7 cellular contexts compared by ENCODE assay signal in genomic region chr22:31558546-31558945, GRCh38.
DNase-seq lines count a peak whose midpoint lies in the region; FAIRE-seq and TF ChIP-seq lines count a peak whose summit lies in the region.
"Not testable (repeated sequence)": the region's sequence is repeated elsewhere in the genome, so short reads cannot be mapped to it uniquely, and the experiment has no call there.

No MANE protein-coding gene starts in this region.

- not testable (repeated sequence) for H3K27me3 Mint-ChIP-seq in astrocyte (ENCODE audit: low read depth, unreplicated experiment)

- not testable (repeated sequence) for H3K4me2 ChIP-seq in astrocyte (ENCODE audit: low read length); osteoblast (ENCODE audit: insufficient read depth, low read length)

- H3K9me3 Mint-ChIP-seq in astrocyte (ENCODE audit: unreplicated experiment), result not testable (repeated sequence)

- not testable (repeated sequence) for H3K4me3 ChIP-seq in MG63; astrocyte (ENCODE audit: insufficient read depth, low read depth, low read length); choroid plexus epithelial cell (ENCODE audit: low read depth, low read length); osteoblast (ENCODE audit: insufficient read depth, low read length)

- not testable (repeated sequence) for FAIRE-seq in astrocyte (lab: Jason Lieb, UNC)

- not testable (repeated sequence) for H3K27me3 ChIP-seq in MG63; astrocyte (ENCODE audit: insufficient read depth, low read length); osteoblast (ENCODE audit: insufficient read depth, low read length)

- H3K27ac ChIP-seq in astrocyte (ENCODE audit: low read depth, low read length), result not testable (repeated sequence)
- peak overlapping the region; percentile 39 for H3K27ac ChIP-seq in osteoblast (ENCODE audit: low read depth, low read length)

- peak; percentile 53 for DNase-seq in EH (ENCODE audit: low read depth)
- peak; percentile 30 for DNase-seq in HCEC 1CT
- peak; percentile 41 for DNase-seq in MG63
- DNase-seq in astrocyte (ENCODE audit: low read depth), result peak; percentile 21
- peak; percentile 56 for DNase-seq in choroid plexus epithelial cell (ENCODE audit: low read depth)
- peak; percentile 7 for DNase-seq in fibroblast of peridontal ligament (ENCODE audit: extremely low read depth)
- DNase-seq in osteoblast (ENCODE audit: insufficient read length, low spot score, missing footprints), result not testable (repeated sequence)

- peaks cover 16% of the 10 kb centered on the region for H3K36me3 ChIP-seq in MG63
- not testable (repeated sequence) for H3K36me3 ChIP-seq in astrocyte (ENCODE audit: insufficient read depth, low read length); osteoblast (ENCODE audit: insufficient read depth, low read length)

- H3K9me3 ChIP-seq in MG63; astrocyte (ENCODE audit: insufficient read depth, low read depth, low read length); osteoblast (ENCODE audit: low read depth, low read length): not testable (repeated sequence)

- not testable (repeated sequence) for H3K9ac ChIP-seq in astrocyte (ENCODE audit: low read length)

- H3K4me1 Mint-ChIP-seq in astrocyte (ENCODE audit: low read depth, unreplicated experiment), result not testable (repeated sequence)

- not testable (repeated sequence) for H2AFZ ChIP-seq in astrocyte (ENCODE audit: low read depth, low read length); osteoblast (ENCODE audit: low read length)

- not testable (repeated sequence) for H3K36me3 Mint-ChIP-seq in astrocyte (ENCODE audit: low read depth, unreplicated experiment)

- not testable (repeated sequence) for H3K4me3 Mint-ChIP-seq in astrocyte (ENCODE audit: unreplicated experiment)

- H3K4me1 ChIP-seq in astrocyte (ENCODE audit: insufficient read depth, low read length); osteoblast (ENCODE audit: insufficient read depth, low read length): not testable (repeated sequence)

- TF ChIP-seq CTCF in astrocyte (IDR thresholded peaks at IDR 0.05; ENCODE audit: insufficient read depth, low read depth, low read length); choroid plexus epithelial cell (conservative IDR thresholded peaks at IDR 0.05; ENCODE audit: low read depth, low read length); osteoblast (IDR thresholded peaks at IDR 0.05; ENCODE audit: extremely low read depth, low read depth, low read length): not testable (repeated sequence)

- H3K79me2 ChIP-seq in astrocyte (ENCODE audit: insufficient read depth, low read length); osteoblast (ENCODE audit: insufficient read depth, low read length): not testable (repeated sequence)

- not testable (repeated sequence) for H4K20me1 ChIP-seq in astrocyte (ENCODE audit: insufficient read depth, low read length); osteoblast (ENCODE audit: insufficient read depth, low read length)

- not testable (repeated sequence) for H3K27ac Mint-ChIP-seq in astrocyte (ENCODE audit: unreplicated experiment)
